Comparison of ENCODE assay signal across 1 cellular context in genomic region chr10:104121485-104122272, GRCh38.
A peak's percentile ranks its signal among the peaks of the same experiment; 100 is the strongest.
TF ChIP-seq lines count a peak whose summit lies in the region.

Gene SFR1 (plus strand): TSS chr10:104122171. CDS start chr10:104122184, 13 bp downstream.

TF ChIP-seq in H1, 55 proteins besides CTCF, POLR2A, EP300 and RAD21:
- TF ChIP-seq GABPA (IDR thresholded peaks at IDR 0.05; ENCODE audit: borderline replicate concordance, insufficient read depth, low read length) (no peak), SUZ12 (IDR thresholded peaks at IDR 0.05; ENCODE audit: low read length) (no peak), ASH2L (IDR thresholded peaks at IDR 0.05; ENCODE audit: low read length) (peak; percentile 4), CHD2 (IDR thresholded peaks at IDR 0.05; ENCODE audit: low read length) (no peak; the same call in 1 of the 2 replicates), TCF12 (IDR thresholded peaks at IDR 0.05; ENCODE audit: low read depth, low read length) (peak; percentile 90), SAP30 (IDR thresholded peaks at IDR 0.05; ENCODE audit: insufficient read depth, insufficient replicate concordance, low read length) (no peak), RBBP5 (IDR thresholded peaks at IDR 0.05; ENCODE audit: borderline replicate concordance, low read depth, low read length) (no peak; the same call in 1 of the 2 replicates), NRF1 (IDR thresholded peaks at IDR 0.05; ENCODE audit: low read depth, low read length) (peak; percentile 42; the same call in 1 of the 2 replicates), JUN (IDR thresholded peaks at IDR 0.05; ENCODE audit: low read depth, low read length) (no peak), MAX (IDR thresholded peaks at IDR 0.05) (peak; percentile 62; the same call in 1 of the 2 replicates), USF2 (IDR thresholded peaks at IDR 0.05; ENCODE audit: low read length) (no peak; the same call in 1 of the 2 replicates), E2F6 (IDR thresholded peaks at IDR 0.05) (peak; percentile 36; the same call in 1 of the 2 replicates), HDAC6 (IDR thresholded peaks at IDR 0.05; ENCODE audit: low read depth, low read length) (no peak), TAF1 (IDR thresholded peaks at IDR 0.05; ENCODE audit: low read depth, low read length) (peak; percentile 91), BACH1 (IDR thresholded peaks at IDR 0.05; ENCODE audit: low read length) (0 out of 2 replicates have a peak, but pooled peaks have one; percentile 42), SP2 (IDR thresholded peaks at IDR 0.05; ENCODE audit: low read length) (no peak), POLR2AphosphoS5 (IDR thresholded peaks at IDR 0.05; ENCODE audit: low read depth, low read length) (peak; percentile 81), TAF7 (optimal IDR thresholded peaks at IDR 0.05; ENCODE audit: borderline replicate concordance, low read depth, low read length) (peak; percentile 84), KDM5A (IDR thresholded peaks at IDR 0.05; ENCODE audit: low read length) (no peak), SP4 (IDR thresholded peaks at IDR 0.05; ENCODE audit: low read length) (no peak), RXRA (IDR thresholded peaks at IDR 0.05; ENCODE audit: insufficient read depth, low read depth, low read length) (no peak), RNF2 (IDR thresholded peaks at IDR 0.05; ENCODE audit: borderline replicate concordance, low read depth, low read length, missing control alignments, poor library complexity, severe bottlenecking) (no peak), SIX5 (IDR thresholded peaks at IDR 0.05; ENCODE audit: low read depth, low read length) (no peak), SP1 (IDR thresholded peaks at IDR 0.05; ENCODE audit: low read depth, low read length) (no peak), FOSL1 (IDR thresholded peaks at IDR 0.05; ENCODE audit: insufficient read depth, low read depth, low read length) (0 out of 2 replicates have a peak, but pooled peaks have one; percentile 24), CBX8 (IDR thresholded peaks at IDR 0.05; ENCODE audit: borderline replicate concordance, low read depth, low read length) (no peak), KDM1A (IDR thresholded peaks at IDR 0.05; ENCODE audit: borderline replicate concordance, low read length) (no peak), CHD7 (IDR thresholded peaks at IDR 0.05; ENCODE audit: insufficient replicate concordance, low read length) (no peak), NANOG (IDR thresholded peaks at IDR 0.05; ENCODE audit: insufficient read depth, low read depth, low read length, poor library complexity, severe bottlenecking) (no peak), SIN3A (conservative IDR thresholded peaks at IDR 0.05 in 1 of 2, IDR thresholded peaks at IDR 0.05 in 1 of 2; ENCODE audit: low read depth in 1 of 2, low read length in 2 of 2) (no peak), POU5F1 (IDR thresholded peaks at IDR 0.05; ENCODE audit: low read depth, low read length) (no peak), KDM4A (IDR thresholded peaks at IDR 0.05; ENCODE audit: low read depth, low read length, severe bottlenecking) (peak; percentile 10), ATF2 (IDR thresholded peaks at IDR 0.05; ENCODE audit: low read length) (peak; percentile 11; the same call in 1 of the 2 replicates), ZNF274 (IDR thresholded peaks at IDR 0.05; ENCODE audit: borderline replicate concordance, extremely low read depth, low read length) (no peak), CTBP2 (IDR thresholded peaks at IDR 0.05; ENCODE audit: borderline replicate concordance, insufficient read depth, insufficient read length, low read length) (no peak), GTF2F1 (IDR thresholded peaks at IDR 0.05; ENCODE audit: borderline replicate concordance, low read depth, low read length) (peak; percentile 52), BCL11A (IDR thresholded peaks at IDR 0.05; ENCODE audit: low read depth in 2 of 2, low read length in 2 of 2) (no peak), PHF8 (conservative IDR thresholded peaks at IDR 0.05; ENCODE audit: low read depth, low read length) (peak; percentile 73), CREB1 (IDR thresholded peaks at IDR 0.05) (peak; percentile 70), EGR1 (IDR thresholded peaks at IDR 0.05; ENCODE audit: borderline replicate concordance, low read depth, low read length) (peak; percentile 47; the same call in 1 of the 2 replicates), TBP (IDR thresholded peaks at IDR 0.05; ENCODE audit: low read depth, low read length) (peak; percentile 78), SIRT6 (IDR thresholded peaks at IDR 0.05; ENCODE audit: low read length) (no peak), MAFK (IDR thresholded peaks at IDR 0.05; ENCODE audit: low read depth, low read length) (no peak), ATF3 (IDR thresholded peaks at IDR 0.05; ENCODE audit: insufficient read depth, low read depth, low read length) (peak; percentile 53; the same call in 1 of the 2 replicates), BRCA1 (IDR thresholded peaks at IDR 0.05; ENCODE audit: low read depth, low read length) (no peak), CBX5 (IDR thresholded peaks at IDR 0.05; ENCODE audit: low read depth, low read length) (no peak), JUND (IDR thresholded peaks at IDR 0.05; ENCODE audit: low read length) (no peak), CHD1 (IDR thresholded peaks at IDR 0.05; ENCODE audit: low read depth, low read length) (no peak), HDAC2 (IDR thresholded peaks at IDR 0.05; ENCODE audit: borderline replicate concordance in 1 of 2, low read depth in 2 of 2, low read length in 2 of 2) (0 out of 4 replicates have a peak, but pooled peaks of 1 of the 2 experiments have one; percentile 14), SRF (IDR thresholded peaks at IDR 0.05; ENCODE audit: low read depth, low read length) (no peak), CEBPB (IDR thresholded peaks at IDR 0.05; ENCODE audit: low read depth, low read length) (no peak), EZH2 (IDR thresholded peaks at IDR 0.05; ENCODE audit: low read depth, low read length, severe bottlenecking) (no peak), YY1 (IDR thresholded peaks at IDR 0.05; ENCODE audit: low read depth, low read length) (peak; percentile 92), TEAD4 (IDR thresholded peaks at IDR 0.05; ENCODE audit: low read depth, low read length) (peak; percentile 89), RFX5 (IDR thresholded peaks at IDR 0.05; ENCODE audit: borderline replicate concordance, low read depth, low read length) (no peak)
